Comparison of ENCODE assay signal across 1 cellular context in the genomic region with DNA sequence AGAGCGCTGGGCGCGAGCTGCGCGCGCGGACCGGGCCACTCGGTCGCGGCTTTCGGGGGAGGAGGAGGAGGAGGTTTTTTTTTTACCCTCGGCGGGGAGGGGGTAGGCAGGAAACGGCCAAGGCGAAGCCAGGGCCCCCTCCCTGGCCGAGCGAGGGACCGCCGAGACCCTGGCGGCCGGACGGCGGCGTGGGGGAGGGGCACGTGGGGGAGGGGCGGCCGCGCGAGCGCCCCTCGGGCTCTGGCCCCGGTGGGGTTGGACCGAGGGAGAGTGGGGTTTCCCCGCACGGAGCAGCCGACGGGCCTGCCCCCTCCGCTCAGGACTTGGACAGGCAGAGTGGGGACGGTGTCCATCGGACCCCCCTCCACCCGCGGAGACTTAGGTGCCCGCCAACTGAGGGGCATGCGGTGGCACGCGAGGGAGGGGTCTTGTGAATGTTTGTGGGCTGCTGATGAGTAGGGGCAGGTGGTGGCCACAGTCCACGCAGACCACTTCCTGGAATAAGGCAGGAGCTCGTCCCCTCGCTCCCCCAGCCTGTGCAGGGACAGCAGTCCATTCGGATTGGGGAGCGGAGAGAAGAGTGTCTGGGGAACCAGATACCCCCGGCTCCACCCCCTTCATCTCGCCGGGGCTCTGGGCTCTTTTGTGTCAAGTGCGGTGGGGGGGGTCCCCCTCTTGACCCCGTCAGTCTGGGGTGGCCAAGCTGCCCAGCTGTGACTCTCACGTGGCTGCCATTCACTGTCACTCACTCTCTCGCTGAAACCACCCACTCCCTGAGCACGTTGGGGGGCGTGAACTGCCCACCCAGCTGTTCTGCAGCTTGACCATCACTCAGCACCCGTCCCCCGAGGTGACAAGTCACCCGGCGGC.
A peak's percentile ranks its signal among the peaks of the same experiment; 100 is the strongest.
TF ChIP-seq lines count a peak whose summit lies in the region.

No MANE protein-coding gene starts in this region.

TF ChIP-seq in HepG2, 621 proteins besides CTCF, POLR2A, EP300 and RAD21 (continued from another document and continues in another):
- 0 out of 2 replicates have a peak, but pooled peaks have one; percentile 30 for TF ChIP-seq ZFY (CRISPR knock-in tag; IDR thresholded peaks at IDR 0.05)
- TF ChIP-seq ZIK1 (CRISPR knock-in tag; IDR thresholded peaks at IDR 0.05; ENCODE audit: borderline replicate concordance, low read depth) = no peak
- TF ChIP-seq MZF1 (CRISPR knock-in tag; IDR thresholded peaks at IDR 0.05; ENCODE audit: borderline replicate concordance) = no peak
- peak; percentile 23; the same call in 1 of the 2 replicates for TF ChIP-seq SIN3A (IDR thresholded peaks at IDR 0.05; ENCODE audit: borderline replicate concordance, low read depth, low read length)
- no peak for TF ChIP-seq ZNF24 (IDR thresholded peaks at IDR 0.05)
- TF ChIP-seq ZNF777 (CRISPR knock-in tag; IDR thresholded peaks at IDR 0.05) = peak; percentile 54; the same call in 1 of the 2 replicates
- no peak for TF ChIP-seq ZMAT3 (CRISPR knock-in tag; conservative IDR thresholded peaks at IDR 0.05)
- TF ChIP-seq, protein P1, sequence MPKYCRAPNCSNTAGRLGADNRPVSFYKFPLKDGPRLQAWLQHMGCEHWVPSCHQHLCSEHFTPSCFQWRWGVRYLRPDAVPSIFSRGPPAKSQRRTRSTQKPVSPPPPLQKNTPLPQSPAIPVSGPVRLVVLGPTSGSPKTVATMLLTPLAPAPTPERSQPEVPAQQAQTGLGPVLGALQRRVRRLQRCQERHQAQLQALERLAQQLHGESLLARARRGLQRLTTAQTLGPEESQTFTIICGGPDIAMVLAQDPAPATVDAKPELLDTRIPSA (CRISPR knock-in tag; IDR thresholded peaks at IDR 0.05; ENCODE audit: borderline replicate concordance) = no peak
- TF ChIP-seq MIER2 (CRISPR knock-in tag; IDR thresholded peaks at IDR 0.05) = no peak
- TF ChIP-seq, protein P2, sequence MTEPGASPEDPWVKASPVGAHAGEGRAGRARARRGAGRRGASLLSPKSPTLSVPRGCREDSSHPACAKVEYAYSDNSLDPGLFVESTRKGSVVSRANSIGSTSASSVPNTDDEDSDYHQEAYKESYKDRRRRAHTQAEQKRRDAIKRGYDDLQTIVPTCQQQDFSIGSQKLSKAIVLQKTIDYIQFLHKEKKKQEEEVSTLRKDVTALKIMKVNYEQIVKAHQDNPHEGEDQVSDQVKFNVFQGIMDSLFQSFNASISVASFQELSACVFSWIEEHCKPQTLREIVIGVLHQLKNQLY (CRISPR knock-in tag; IDR thresholded peaks at IDR 0.05) = no peak
- TF ChIP-seq, protein P3, sequence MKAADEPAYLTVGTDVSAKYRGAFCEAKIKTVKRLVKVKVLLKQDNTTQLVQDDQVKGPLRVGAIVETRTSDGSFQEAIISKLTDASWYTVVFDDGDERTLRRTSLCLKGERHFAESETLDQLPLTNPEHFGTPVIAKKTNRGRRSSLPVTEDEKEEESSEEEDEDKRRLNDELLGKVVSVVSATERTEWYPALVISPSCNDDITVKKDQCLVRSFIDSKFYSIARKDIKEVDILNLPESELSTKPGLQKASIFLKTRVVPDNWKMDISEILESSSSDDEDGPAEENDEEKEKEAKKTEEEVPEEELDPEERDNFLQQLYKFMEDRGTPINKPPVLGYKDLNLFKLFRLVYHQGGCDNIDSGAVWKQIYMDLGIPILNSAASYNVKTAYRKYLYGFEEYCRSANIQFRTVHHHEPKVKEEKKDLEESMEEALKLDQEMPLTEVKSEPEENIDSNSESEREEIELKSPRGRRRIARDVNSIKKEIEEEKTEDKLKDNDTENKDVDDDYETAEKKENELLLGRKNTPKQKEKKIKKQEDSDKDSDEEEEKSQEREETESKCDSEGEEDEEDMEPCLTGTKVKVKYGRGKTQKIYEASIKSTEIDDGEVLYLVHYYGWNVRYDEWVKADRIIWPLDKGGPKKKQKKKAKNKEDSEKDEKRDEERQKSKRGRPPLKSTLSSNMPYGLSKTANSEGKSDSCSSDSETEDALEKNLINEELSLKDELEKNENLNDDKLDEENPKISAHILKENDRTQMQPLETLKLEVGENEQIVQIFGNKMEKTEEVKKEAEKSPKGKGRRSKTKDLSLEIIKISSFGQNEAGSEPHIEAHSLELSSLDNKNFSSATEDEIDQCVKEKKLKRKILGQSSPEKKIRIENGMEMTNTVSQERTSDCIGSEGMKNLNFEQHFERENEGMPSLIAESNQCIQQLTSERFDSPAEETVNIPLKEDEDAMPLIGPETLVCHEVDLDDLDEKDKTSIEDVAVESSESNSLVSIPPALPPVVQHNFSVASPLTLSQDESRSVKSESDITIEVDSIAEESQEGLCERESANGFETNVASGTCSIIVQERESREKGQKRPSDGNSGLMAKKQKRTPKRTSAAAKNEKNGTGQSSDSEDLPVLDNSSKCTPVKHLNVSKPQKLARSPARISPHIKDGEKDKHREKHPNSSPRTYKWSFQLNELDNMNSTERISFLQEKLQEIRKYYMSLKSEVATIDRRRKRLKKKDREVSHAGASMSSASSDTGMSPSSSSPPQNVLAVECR (CRISPR knock-in tag; IDR thresholded peaks at IDR 0.05; ENCODE audit: borderline replicate concordance) = peak; percentile 56
- no peak for TF ChIP-seq CCAR2 (optimal IDR thresholded peaks at IDR 0.05; ENCODE audit: low read depth, low read length)
- TF ChIP-seq ZNF83 (CRISPR knock-in tag; IDR thresholded peaks at IDR 0.05; ENCODE audit: borderline replicate concordance) = no peak
- no peak for TF ChIP-seq KLF16 (CRISPR knock-in tag; IDR thresholded peaks at IDR 0.05)
- no peak for TF ChIP-seq ARID2 (CRISPR knock-in tag; IDR thresholded peaks at IDR 0.05; ENCODE audit: borderline replicate concordance)
- TF ChIP-seq, protein P4, sequence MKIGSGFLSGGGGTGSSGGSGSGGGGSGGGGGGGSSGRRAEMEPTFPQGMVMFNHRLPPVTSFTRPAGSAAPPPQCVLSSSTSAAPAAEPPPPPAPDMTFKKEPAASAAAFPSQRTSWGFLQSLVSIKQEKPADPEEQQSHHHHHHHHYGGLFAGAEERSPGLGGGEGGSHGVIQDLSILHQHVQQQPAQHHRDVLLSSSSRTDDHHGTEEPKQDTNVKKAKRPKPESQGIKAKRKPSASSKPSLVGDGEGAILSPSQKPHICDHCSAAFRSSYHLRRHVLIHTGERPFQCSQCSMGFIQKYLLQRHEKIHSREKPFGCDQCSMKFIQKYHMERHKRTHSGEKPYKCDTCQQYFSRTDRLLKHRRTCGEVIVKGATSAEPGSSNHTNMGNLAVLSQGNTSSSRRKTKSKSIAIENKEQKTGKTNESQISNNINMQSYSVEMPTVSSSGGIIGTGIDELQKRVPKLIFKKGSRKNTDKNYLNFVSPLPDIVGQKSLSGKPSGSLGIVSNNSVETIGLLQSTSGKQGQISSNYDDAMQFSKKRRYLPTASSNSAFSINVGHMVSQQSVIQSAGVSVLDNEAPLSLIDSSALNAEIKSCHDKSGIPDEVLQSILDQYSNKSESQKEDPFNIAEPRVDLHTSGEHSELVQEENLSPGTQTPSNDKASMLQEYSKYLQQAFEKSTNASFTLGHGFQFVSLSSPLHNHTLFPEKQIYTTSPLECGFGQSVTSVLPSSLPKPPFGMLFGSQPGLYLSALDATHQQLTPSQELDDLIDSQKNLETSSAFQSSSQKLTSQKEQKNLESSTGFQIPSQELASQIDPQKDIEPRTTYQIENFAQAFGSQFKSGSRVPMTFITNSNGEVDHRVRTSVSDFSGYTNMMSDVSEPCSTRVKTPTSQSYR (CRISPR knock-in tag; IDR thresholded peaks at IDR 0.05; ENCODE audit: borderline replicate concordance) = peak; percentile 82; the same call in 1 of the 2 replicates
- no peak for TF ChIP-seq TMF1 (CRISPR knock-in tag; IDR thresholded peaks at IDR 0.05; ENCODE audit: low read depth)
- no peak for TF ChIP-seq XBP1 (CRISPR knock-in tag; IDR thresholded peaks at IDR 0.05)
- peak; percentile 2 for TF ChIP-seq ASH2L (IDR thresholded peaks at IDR 0.05; ENCODE audit: insufficient read length, low read depth, low read length)
- no peak for TF ChIP-seq TBX3 (IDR thresholded peaks at IDR 0.05; ENCODE audit: borderline replicate concordance)
- no peak for TF ChIP-seq ZBTB20 (CRISPR knock-in tag; IDR thresholded peaks at IDR 0.05; ENCODE audit: borderline replicate concordance, low read depth)
- TF ChIP-seq ZEB1 (IDR thresholded peaks at IDR 0.05; ENCODE audit: insufficient replicate concordance, low read depth) = no peak
- TF ChIP-seq ZNF17 (CRISPR knock-in tag; IDR thresholded peaks at IDR 0.05) = no peak
- TF ChIP-seq RNF2 (conservative IDR thresholded peaks at IDR 0.05; ENCODE audit: low read depth) = no peak
- TF ChIP-seq, protein P5, sequence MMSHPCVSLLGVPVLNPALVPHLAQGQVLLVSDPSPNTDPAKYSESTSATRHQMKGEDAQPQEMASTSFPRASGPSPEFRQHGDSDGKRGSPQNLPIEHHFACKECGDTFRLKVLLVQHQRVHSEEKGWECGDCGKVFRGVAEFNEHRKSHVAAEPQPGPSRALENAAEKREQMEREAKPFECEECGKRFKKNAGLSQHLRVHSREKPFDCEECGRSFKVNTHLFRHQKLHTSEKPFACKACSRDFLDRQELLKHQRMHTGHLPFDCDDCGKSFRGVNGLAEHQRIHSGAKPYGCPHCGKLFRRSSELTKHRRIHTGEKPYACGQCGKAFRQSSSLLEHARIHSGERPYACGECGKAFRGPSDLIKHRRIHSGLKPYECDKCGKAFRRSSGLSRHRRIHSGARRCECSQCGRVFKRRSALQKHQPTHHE (CRISPR knock-in tag; IDR thresholded peaks at IDR 0.05; ENCODE audit: borderline replicate concordance) = no peak
- TF ChIP-seq, protein P6, sequence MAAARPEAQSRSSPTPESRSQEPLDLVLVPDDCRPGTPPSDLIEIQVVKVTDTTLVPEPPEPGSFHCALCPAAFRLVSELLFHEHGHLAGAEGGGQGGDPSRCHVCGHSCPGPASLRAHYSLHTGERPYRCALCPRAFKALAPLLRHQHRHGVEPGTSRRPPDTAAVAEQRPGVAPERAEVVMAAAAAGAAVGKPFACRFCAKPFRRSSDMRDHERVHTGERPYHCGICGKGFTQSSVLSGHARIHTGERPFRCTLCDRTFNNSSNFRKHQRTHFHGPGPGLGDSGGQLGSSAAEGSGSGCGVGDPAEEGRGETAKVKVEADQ (CRISPR knock-in tag; IDR thresholded peaks at IDR 0.05; ENCODE audit: borderline replicate concordance) = no peak
- TF ChIP-seq GABPA (IDR thresholded peaks at IDR 0.05; ENCODE audit: low read depth, low read length) = no peak
- no peak for TF ChIP-seq GABPA (CRISPR knock-in tag; IDR thresholded peaks at IDR 0.05; ENCODE audit: low read depth)
- no peak for TF ChIP-seq ESRRA (CRISPR knock-in tag; IDR thresholded peaks at IDR 0.05; ENCODE audit: low read depth)
- TF ChIP-seq, protein P7, sequence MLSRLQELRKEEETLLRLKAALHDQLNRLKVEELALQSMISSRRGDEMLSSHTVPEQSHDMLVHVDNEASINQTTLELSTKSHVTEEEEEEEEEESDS (CRISPR knock-in tag; IDR thresholded peaks at IDR 0.05; ENCODE audit: borderline replicate concordance) = no peak
- no peak for TF ChIP-seq KLF9 (CRISPR knock-in tag; IDR thresholded peaks at IDR 0.05; ENCODE audit: low read depth)
- no peak for TF ChIP-seq ZNF720 (CRISPR knock-in tag; IDR thresholded peaks at IDR 0.05)
- TF ChIP-seq HOXA3 (CRISPR knock-in tag; IDR thresholded peaks at IDR 0.05) = no peak
- TF ChIP-seq, protein P8, sequence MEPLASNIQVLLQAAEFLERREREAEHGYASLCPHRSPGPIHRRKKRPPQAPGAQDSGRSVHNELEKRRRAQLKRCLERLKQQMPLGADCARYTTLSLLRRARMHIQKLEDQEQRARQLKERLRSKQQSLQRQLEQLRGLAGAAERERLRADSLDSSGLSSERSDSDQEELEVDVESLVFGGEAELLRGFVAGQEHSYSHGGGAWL (CRISPR knock-in tag; IDR thresholded peaks at IDR 0.05) = no peak
- TF ChIP-seq, protein P9, sequence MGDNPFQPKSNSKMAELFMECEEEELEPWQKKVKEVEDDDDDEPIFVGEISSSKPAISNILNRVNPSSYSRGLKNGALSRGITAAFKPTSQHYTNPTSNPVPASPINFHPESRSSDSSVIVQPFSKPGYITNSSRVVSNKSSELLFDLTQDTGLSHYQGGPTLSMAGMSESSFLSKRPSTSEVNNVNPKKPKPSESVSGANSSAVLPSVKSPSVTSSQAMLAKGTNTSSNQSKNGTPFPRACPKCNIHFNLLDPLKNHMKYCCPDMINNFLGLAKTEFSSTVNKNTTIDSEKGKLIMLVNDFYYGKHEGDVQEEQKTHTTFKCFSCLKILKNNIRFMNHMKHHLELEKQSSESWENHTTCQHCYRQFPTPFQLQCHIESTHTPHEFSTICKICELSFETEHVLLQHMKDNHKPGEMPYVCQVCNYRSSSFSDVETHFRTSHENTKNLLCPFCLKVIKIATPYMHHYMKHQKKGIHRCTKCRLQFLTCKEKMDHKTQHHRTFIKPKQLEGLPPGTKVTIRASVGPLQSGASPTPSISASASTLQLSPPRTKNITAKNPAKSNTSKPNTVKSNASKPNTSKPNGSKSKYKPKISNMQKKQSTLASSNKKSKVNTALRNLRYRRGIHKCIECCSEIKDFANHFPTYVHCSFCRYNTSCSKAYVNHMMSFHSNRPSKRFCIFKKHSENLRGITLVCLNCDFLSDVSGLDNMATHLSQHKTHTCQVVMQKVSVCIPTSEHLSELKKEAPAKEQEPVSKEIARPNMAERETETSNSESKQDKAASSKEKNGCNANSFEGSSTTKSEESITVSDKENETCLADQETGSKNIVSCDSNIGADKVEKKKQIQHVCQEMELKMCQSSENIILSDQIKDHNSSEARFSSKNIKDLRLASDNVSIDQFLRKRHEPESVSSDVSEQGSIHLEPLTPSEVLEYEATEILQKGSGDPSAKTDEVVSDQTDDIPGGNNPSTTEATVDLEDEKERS (CRISPR knock-in tag; IDR thresholded peaks at IDR 0.05) = no peak
- TF ChIP-seq, protein P10, sequence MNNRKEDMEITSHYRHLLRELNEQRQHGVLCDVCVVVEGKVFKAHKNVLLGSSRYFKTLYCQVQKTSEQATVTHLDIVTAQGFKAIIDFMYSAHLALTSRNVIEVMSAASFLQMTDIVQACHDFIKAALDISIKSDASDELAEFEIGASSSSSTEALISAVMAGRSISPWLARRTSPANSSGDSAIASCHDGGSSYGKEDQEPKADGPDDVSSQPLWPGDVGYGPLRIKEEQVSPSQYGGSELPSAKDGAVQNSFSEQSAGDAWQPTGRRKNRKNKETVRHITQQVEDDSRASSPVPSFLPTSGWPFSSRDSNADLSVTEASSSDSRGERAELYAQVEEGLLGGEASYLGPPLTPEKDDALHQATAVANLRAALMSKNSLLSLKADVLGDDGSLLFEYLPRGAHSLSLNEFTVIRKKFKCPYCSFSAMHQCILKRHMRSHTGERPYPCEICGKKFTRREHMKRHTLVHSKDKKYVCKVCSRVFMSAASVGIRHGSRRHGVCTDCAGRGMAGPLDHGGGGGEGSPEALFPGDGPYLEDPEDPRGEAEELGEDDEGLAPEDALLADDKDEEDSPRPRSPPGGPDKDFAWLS (CRISPR knock-in tag; IDR thresholded peaks at IDR 0.05; ENCODE audit: borderline replicate concordance) = no peak
- TF ChIP-seq GTF2F1 (IDR thresholded peaks at IDR 0.05; ENCODE audit: low read length) = no peak
- TF ChIP-seq ZBTB7A (CRISPR knock-in tag; IDR thresholded peaks at IDR 0.05) = 0 out of 2 replicates have a peak, but pooled peaks have one; percentile 17
- TF ChIP-seq ZC3H13 (CRISPR knock-in tag; IDR thresholded peaks at IDR 0.05) = no peak
- TF ChIP-seq NPAS2 (CRISPR knock-in tag; IDR thresholded peaks at IDR 0.05; ENCODE audit: borderline replicate concordance) = no peak
- no peak for TF ChIP-seq BHLHE40 (IDR thresholded peaks at IDR 0.05; ENCODE audit: low read length)
- TF ChIP-seq NCOA5 (CRISPR knock-in tag; IDR thresholded peaks at IDR 0.05) = no peak
- TF ChIP-seq ZNF589 (CRISPR knock-in tag; conservative IDR thresholded peaks at IDR 0.05) = no peak
- no peak for TF ChIP-seq ZNF546 (CRISPR knock-in tag; conservative IDR thresholded peaks at IDR 0.05)
- no peak for TF ChIP-seq YY1 (IDR thresholded peaks at IDR 0.05; ENCODE audit: insufficient read depth, insufficient replicate concordance, low read depth, low read length)
- 0 out of 2 replicates have a peak, but pooled peaks have one; percentile 31 for TF ChIP-seq MYC (CRISPR knock-in tag; IDR thresholded peaks at IDR 0.05; ENCODE audit: borderline replicate concordance)
